15 cellular contexts compared by ENCODE assay signal in genomic region chr2:83826601-83827000, GRCh38.
A peak's percentile ranks its signal among the peaks of the same experiment; 100 is the strongest.
DNase-seq lines count a peak whose midpoint lies in the region.
"Had no signal": no experiment of that assay in that cellular context is flagged by ENCODE, and none has a peak within 500 bp of the region (broad histone marks: within the 10 kb centered on the region; RNA-seq: fewer than 3 reads in every experiment).

No MANE protein-coding gene starts in this region.

- DNase-seq in D341Med (ENCODE audit: low spot score) (peak; percentile 46), LHCN-M2 (ENCODE audit: low read depth) (peak; percentile 7), NCI-H446 (lab: John Stamatoyannopoulos, UW) (peak; percentile 60 to 88), SJCRH30 (peak; percentile 10 to 15), NCI-H146 treated with DMSO at 0.1 percent for 48 hours (lab: John Stamatoyannopoulos, UW; ENCODE audit: unreplicated experiment) (no peak), islet precursor cell (no peak), HK-2 (ENCODE audit: unreplicated experiment) (no peak)
- DNase-seq in stimulated activated CD4-positive, alpha-beta T cell treated with anti-CD3 and anti-CD28 coated beads, Interleukin-4, amount 100 ng/mL, for 4 hours: no peak
- DNase-seq: ACHN; CD4-positive, CD25-positive, alpha-beta regulatory T cell; DMS153; DMS79 treated with DMSO at 0.1 percent for 48 hours; EL; GM23248 had no signal

- no peaks in the 10 kb centered on the region for H3K4me1 ChIP-seq in SJCRH30

- no peaks in the 10 kb centered on the region for H3K27me3 ChIP-seq in SJCRH30
- H3K27me3 ChIP-seq: BLaER1 treated with 17β-estradiol and CSF1 and Interleukin-3, amounts not matched to agents 10 nM and 100 nM had no signal

- H3K9me3 ChIP-seq in SJCRH30 (replicated peaks): no peaks in the 10 kb centered on the region
- H3K9me3 ChIP-seq: BLaER1 treated with 17β-estradiol and CSF1 and Interleukin-3, amounts not matched to agents 10 nM and 100 nM had no signal

- no peaks in the 10 kb centered on the region for H3K36me3 ChIP-seq in SJCRH30
- H3K36me3 ChIP-seq: BLaER1 treated with 17β-estradiol and CSF1 and Interleukin-3, amounts not matched to agents 10 nM and 100 nM had no signal

- H3K4me3 ChIP-seq in SJCRH30: no peak overlapping the region
- H3K4me3 ChIP-seq: BLaER1 treated with 17β-estradiol and CSF1 and Interleukin-3, amounts not matched to agents 10 nM and 100 nM; GM23248 had no signal

- H3K27ac ChIP-seq in SJCRH30: no peak overlapping the region
- H3K27ac ChIP-seq: BLaER1 treated with 17β-estradiol and CSF1 and Interleukin-3, amounts not matched to agents 10 nM and 100 nM; GM23248 had no signal

Comparison
In these comparisons a context has a peak if more than half of its experiments do, and no peak if none do; other contexts are left out.
1. DNase-seq: peak in D341Med (single experiment), LHCN-M2 (single experiment), NCI-H446 (2 of 2) and SJCRH30 (2 of 2); none in NCI-H146 treated with DMSO at 0.1 percent for 48 hours (single experiment), islet precursor cell (single experiment), stimulated activated CD4-positive, alpha-beta T cell treated with anti-CD3 and anti-CD28 coated beads, Interleukin-4, amount 100 ng/mL, for 4 hours (0 of 2) and HK-2 (single experiment).